22 cellular contexts compared by ENCODE assay signal in genomic region chr4:154603033-154603943, GRCh38. TPM values are rescaled to one million over a fixed set of nuclear protein-coding genes. Genes with fewer than 3 reads are reported as not detected.
"Had no signal": no experiment of that assay in that cellular context is flagged by ENCODE, and none has a peak within 500 bp of the region (broad histone marks: within the 10 kb centered on the region; RNA-seq: fewer than 3 reads in every experiment).

No MANE protein-coding gene starts in this region.

- H3K36me3 ChIP-seq: MG63, SJSA1 had no signal

- DNase-seq: IMR-90, Karpas-422, KG1, MG63, NCI-H1092, NCI-H1105 treated with DMSO at 0.1 percent for 48 hours, NCI-H1417 treated with DMSO at 0.1 percent for 48 hours, NCI-H146, NCI-H1694 treated with DMSO at 0.1 percent for 48 hours, NCI-H2029, NCI-H2081 treated with DMSO at 0.1 percent for 48 hours, NCI-H2171, NCI-H446, NCI-H510A, NCI-H524 treated with DMSO at 0.1 percent for 48 hours, NCI-H774, Right ventricle myocardium superior, RPMI8226, SIG-M5 had no signal

- H3K27me3 ChIP-seq: MG63, SJSA1 had no signal

- H3K27ac ChIP-seq: SJSA1, SK-N-MC had no signal

- H3K4me1 ChIP-seq: SJSA1 had no signal

- H3K9me3 ChIP-seq: MG63, SJSA1 had no signal

- H3K4me3 ChIP-seq: MG63, SJSA1, SK-N-MC had no signal

RNA-seq across cellular contexts. Expression of gene FGG, which starts 9.2 kb away (rescaled TPM):
- total RNA-seq: HT-29, IMR-90, Right ventricle myocardium superior, SJSA1 had no signal
- polyA plus RNA-seq: IMR-90 had no signal

RNA-seq across cellular contexts. Expression of gene FGA, which starts 12.7 kb away (rescaled TPM):
- total RNA-seq: HT-29, IMR-90, SJSA1 had no signal
- polyA plus RNA-seq: IMR-90 had no signal

RNA-seq across cellular contexts. Expression of gene FGB, which starts 40.5 kb away (rescaled TPM):
- total RNA-seq: HT-29, IMR-90, SJSA1 had no signal
- polyA plus RNA-seq: IMR-90 had no signal
